22 cellular contexts compared by ENCODE assay signal in the genomic region with DNA sequence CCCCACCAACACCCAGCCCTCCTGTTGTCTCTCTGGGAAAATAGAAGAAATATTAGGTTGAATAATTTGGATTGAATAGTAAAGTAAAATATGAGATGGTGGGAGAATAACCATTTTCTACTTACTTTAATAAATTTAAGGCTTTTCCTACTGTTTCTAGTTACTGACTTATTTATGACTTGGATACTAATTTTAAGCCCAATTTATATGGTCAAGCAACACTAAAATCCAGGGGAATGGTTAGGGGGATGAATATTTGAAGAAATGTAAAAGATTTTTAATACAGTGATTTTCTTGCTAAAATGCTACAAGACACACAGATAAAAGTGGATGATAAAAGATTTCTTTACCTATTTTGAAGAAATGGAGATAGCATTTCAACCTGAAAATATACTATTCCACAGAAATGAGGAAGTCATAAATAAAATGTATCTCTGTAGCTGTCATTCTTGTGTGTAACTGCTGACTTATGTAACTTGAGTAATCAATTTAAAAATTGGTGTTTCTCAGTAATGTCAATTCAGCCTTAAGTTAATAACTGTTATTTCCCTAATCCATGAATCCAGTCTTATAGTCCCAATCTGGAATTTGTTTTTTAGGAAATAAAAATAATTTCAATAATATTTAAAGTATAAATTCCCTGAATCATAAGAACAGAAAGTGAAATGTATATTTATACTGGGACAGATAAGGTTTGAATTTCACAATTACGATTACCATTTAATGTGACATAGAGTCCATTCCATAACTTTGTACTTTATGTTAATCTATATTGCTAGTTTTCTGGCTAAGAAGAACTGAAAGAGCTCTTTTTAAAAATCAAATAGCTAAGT. TPM values are rescaled to one million over a fixed set of nuclear protein-coding genes. Genes with fewer than 3 reads are reported as not detected.
"Had no signal": no experiment of that assay in that cellular context is flagged by ENCODE, and none has a peak within 500 bp of the region (broad histone marks: within the 10 kb centered on the region; RNA-seq: fewer than 3 reads in every experiment).

No MANE protein-coding gene starts in this region.

- DNase-seq: activated B cell treated with CpG ODN at 0.5 μM for 24 hours; activated CD4-positive, alpha-beta T cell treated with anti-CD3 and anti-CD28 coated beads for 36 hours; activated CD4-positive, alpha-beta T cell treated with anti-CD3 and anti-CD28 coated beads, Interleukin-2, amount 50 U/mL, for 48 hours; activated CD8-positive, alpha-beta memory T cell treated with anti-CD3 and anti-CD28 coated beads, Interleukin-2, amount 50 U/mL, for 48 hours; activated naive CD4-positive, alpha-beta T cell; activated T-cell treated with anti-CD3 and anti-CD28 coated beads, Interleukin-2, amount 50 U/mL, for 4 hours; adrenal gland; colonic mucosa; dorsolateral prefrontal cortex; effector memory CD8-positive, alpha-beta T cell; foreskin melanocyte; right cardiac atrium; stimulated activated CD4-positive, alpha-beta T cell treated with anti-CD3 and anti-CD28 coated beads, Interleukin-1b, Interleukin-23, amount 100 ng/mL, for 48 hours; substantia nigra; T-helper 2 cell; thyroid gland; upper lobe of right lung had no signal

- ATAC-seq: activated CD4-positive, alpha-beta T cell treated with anti-CD3 and anti-CD28 coated beads for 36 hours; activated T-cell treated with anti-CD3 and anti-CD28 coated beads, Interleukin-2, amount 50 U/mL, for 4 hours; effector memory CD8-positive, alpha-beta T cell; esophagus mucosa had no signal

- FAIRE-seq: endothelial cell of umbilical vein, islet of Langerhans, TTC549 had no signal

RNA-seq across cellular contexts. Expression of gene IL2, which starts 24.3 kb away (rescaled TPM):
- polyA plus RNA-seq: adrenal gland, endothelial cell of umbilical vein, liver, right cardiac atrium had no signal
